ENCODE assay signal across 8 cellular contexts in genomic region chr15:99703603-99704443, GRCh38. TPM values are rescaled to one million over a fixed set of nuclear protein-coding genes. Genes with fewer than 3 reads are reported as not detected.
A peak's percentile ranks its signal among the peaks of the same experiment; 100 is the strongest.
DNase-seq lines count a peak whose midpoint lies in the region; ATAC-seq, FAIRE-seq and TF ChIP-seq lines count a peak whose summit lies in the region.

No MANE protein-coding gene starts in this region.

- H3K27ac ChIP-seq in SK-N-MC, result peak overlapping the region; percentile 90
- H3K27ac ChIP-seq in endothelial cell of umbilical vein (ENCODE audit: insufficient read depth, low read depth, low read length), result peak overlapping the region; percentile 75

- CTCF ChIA-PET in endothelial cell of umbilical vein (lab: Charles Lee), result interaction anchor here (0.6 to 6.1 kb wide), 115 partner anchors 8 to 869 kb away, joined by 3 to 230 read pairs (median 7); partner anchors contain the start of genes LRRC28, LYSMD4, MEF2A and SYNM

- no peaks in the 10 kb centered on the region for H3K27me3 ChIP-seq in endothelial cell of umbilical vein (ENCODE audit: control insufficient read depth in 2 of 2, insufficient read depth in 2 of 2, low read length in 2 of 2)

- no peaks in the 10 kb centered on the region for H3K36me3 ChIP-seq in SK-N-MC (ENCODE audit: insufficient read depth, low read length)
- H3K36me3 ChIP-seq in endothelial cell of umbilical vein (ENCODE audit: control insufficient read depth in 2 of 2, extremely low read depth in 1 of 2, insufficient read depth in 2 of 2, low read length in 2 of 2), result no peaks in the 10 kb centered on the region

- peak overlapping the region; percentile 89 for H3K4me2 ChIP-seq in endothelial cell of umbilical vein (ENCODE audit: insufficient read depth, low read length)

- peaks cover 40% of the 10 kb centered on the region for H3K4me1 ChIP-seq in endothelial cell of umbilical vein (ENCODE audit: control insufficient read depth, extremely low read depth, insufficient read depth, low read length)

- TF ChIP-seq CTCF in endothelial cell of umbilical vein (IDR thresholded peaks at IDR 0.05; ENCODE audit: extremely low read depth in 1 of 2, insufficient read depth in 1 of 2, low read depth in 1 of 2, low read length in 2 of 2), result peak; percentile 37 to 53

- H4K20me1 ChIP-seq in endothelial cell of umbilical vein (replicated peaks; ENCODE audit: control insufficient read depth, extremely low read depth, insufficient read depth, low read length), result no peaks in the 10 kb centered on the region

- dilution Hi-C loops in endothelial cell of umbilical vein (cut with MboI; ENCODE audit: extremely low pct_ligation_motif_present, low sequenced_read_pairs), result loop anchor here (25.0 kb wide), 1 partner anchor 417 kb away; no protein-coding TSS in a partner anchor

- H3K9me3 ChIP-seq in SK-N-MC (ENCODE audit: low read depth, low read length) (no peaks in the 10 kb centered on the region), endothelial cell of umbilical vein (replicated peaks; ENCODE audit: control insufficient read depth, insufficient read depth, low read length) (no peaks in the 10 kb centered on the region)

- no peaks in the 10 kb centered on the region for H3K79me2 ChIP-seq in endothelial cell of umbilical vein (ENCODE audit: control insufficient read depth, insufficient read depth, low read length)

- POLR2A ChIA-PET in endothelial cell of umbilical vein (lab: Charles Lee), result interaction anchor here (0.6 to 1.6 kb wide), 5 partner anchors 29 to 416 kb away, joined by 3 to 9 read pairs (median 3); partner anchors contain the start of genes LYSMD4 and MEF2A

- TF ChIP-seq POLR2A in endothelial cell of umbilical vein (IDR thresholded peaks at IDR 0.05; ENCODE audit: low read depth, low read length), result no peak

- no peak overlapping the region for H2AFZ ChIP-seq in endothelial cell of umbilical vein (ENCODE audit: low read depth, low read length)

- no peak for FAIRE-seq in endothelial cell of umbilical vein (lab: Jason Lieb, UNC)

- TSS peak; percentile 79 for BruUV-seq in endothelial cell of umbilical vein (replicated peaks; lab: Mats Ljungman, UMichigan)

- peak overlapping the region; percentile 49 for H3K4me3 ChIP-seq in SK-N-MC
- peak overlapping the region in 1 of 3 experiments; percentile 42 for H3K4me3 ChIP-seq in endothelial cell of umbilical vein (replicated peaks in 1 of 3; ENCODE audit: insufficient read depth in 1 of 3, low read depth in 1 of 3, low read length in 3 of 3)

- intact Hi-C loops in endothelial cell of umbilical vein (cut with micrococcal nuclease), result loop anchor here (1.0 to 5.0 kb wide), 9 partner anchors 21 to 602 kb away; partner anchors contain the start of gene MEF2A

- H3K9ac ChIP-seq in SK-N-MC (ENCODE audit: insufficient read length), result peak overlapping the region; percentile 77
- H3K9ac ChIP-seq in endothelial cell of umbilical vein (replicated peaks; ENCODE audit: extremely low read depth, insufficient read depth, low read length), result peak overlapping the region; percentile 89

- peak; percentile 37 for DNase-seq in DMS53 treated with DMSO at 0.1 percent for 48 hours (lab: John Stamatoyannopoulos, UW; ENCODE audit: unreplicated experiment)
- peak; percentile 77 for DNase-seq in SK-N-MC (ENCODE audit: low read depth, low spot score)
- DNase-seq in endothelial cell of umbilical vein (ENCODE audit: low read depth, low spot score), result peak; percentile 96
- peak; percentile 89 for DNase-seq in myocyte (ENCODE audit: low read depth)
- no peak for DNase-seq in NCI-H1092 treated with DMSO at 0.1 percent for 48 hours (lab: John Stamatoyannopoulos, UW)
- DNase-seq in HK-2 (ENCODE audit: unreplicated experiment), result no peak

- no peaks in the 10 kb centered on the region for H3K9me1 ChIP-seq in endothelial cell of umbilical vein (replicated peaks; ENCODE audit: control insufficient read depth, extremely low read depth, insufficient read depth, low read length)

- peak; percentile 70 for ATAC-seq in GM19395 (IDR thresholded peaks at IDR 0.05; ENCODE audit: unreplicated experiment)
- peak; percentile 10 for ATAC-seq in HG03521 (IDR thresholded peaks at IDR 0.05; ENCODE audit: unreplicated experiment)

TF ChIP-seq in endothelial cell of umbilical vein, 7 proteins besides CTCF, POLR2A, EP300 and RAD21:
- TF ChIP-seq MYC (IDR thresholded peaks at IDR 0.05; ENCODE audit: low read depth, low read length) (no peak), GATA2 (IDR thresholded peaks at IDR 0.05; ENCODE audit: insufficient read depth, insufficient read length, low read depth, low read length) (no peak), JUN (IDR thresholded peaks at IDR 0.05; ENCODE audit: borderline replicate concordance, insufficient read depth, insufficient read length, low read depth) (peak; percentile 99), POLR2AphosphoS5 (IDR thresholded peaks at IDR 0.05; ENCODE audit: insufficient read depth, low read depth, low read length) (no peak), EZH2 (IDR thresholded peaks at IDR 0.05; ENCODE audit: borderline replicate concordance, low read depth, low read length, severe bottlenecking) (no peak), FOS (IDR thresholded peaks at IDR 0.05; ENCODE audit: borderline replicate concordance, insufficient read depth, low read length) (peak; percentile 32)
- TF ChIP-seq, protein P1, sequence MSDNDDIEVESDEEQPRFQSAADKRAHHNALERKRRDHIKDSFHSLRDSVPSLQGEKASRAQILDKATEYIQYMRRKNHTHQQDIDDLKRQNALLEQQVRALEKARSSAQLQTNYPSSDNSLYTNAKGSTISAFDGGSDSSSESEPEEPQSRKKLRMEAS (IDR thresholded peaks at IDR 0.05; ENCODE audit: insufficient read depth, insufficient read length), result no peak

RNA-seq across cellular contexts. Expression of gene LYSMD4, which starts 29.4 kb away (rescaled TPM):
- total RNA-seq in endothelial cell of umbilical vein (7.0 and 8.4 TPM in 2 replicates), myocyte (12.4 and 20.8 TPM in 2 replicates)
- 6.9 and 7.1 TPM in 2 replicates for polyA plus RNA-seq in endothelial cell of umbilical vein
- 5.1 and 6.4 TPM in 2 replicates for polyA plus RNA-seq in endothelial cell of umbilical vein (2011; cell fraction: cytosol; rRNA removed)
- 15.1 and 16.9 TPM in 2 replicates for polyA plus RNA-seq in endothelial cell of umbilical vein (2011; cell fraction: nucleus; rRNA removed)
- 4.2 and 7.1 TPM in 2 replicates for polyA plus RNA-seq in endothelial cell of umbilical vein (2012)
- polyA minus RNA-seq in endothelial cell of umbilical vein, result 6.5 and 8.5 TPM in 2 replicates
- 4.9 TPM for polyA minus RNA-seq in endothelial cell of umbilical vein (2011; cell fraction: cytosol; rRNA and poly(A)+ RNA removed)
- polyA minus RNA-seq in endothelial cell of umbilical vein (2011; cell fraction: nucleus; rRNA and poly(A)+ RNA removed), result 5.0 and 6.2 TPM in 2 replicates
- polyA plus RNA-seq in myocyte (2012), result 8.7 TPM

Comparison
In these comparisons a context has a peak if more than half of its experiments do, and no peak if none do; other contexts are left out.
1. DNase-seq: peak in DMS53 treated with DMSO at 0.1 percent for 48 hours (single experiment), SK-N-MC (single experiment), endothelial cell of umbilical vein (single experiment) and myocyte (single experiment); none in NCI-H1092 treated with DMSO at 0.1 percent for 48 hours (single experiment) and HK-2 (single experiment).